Comparison of ENCODE assay signal across 29 cellular contexts in the genomic region with DNA sequence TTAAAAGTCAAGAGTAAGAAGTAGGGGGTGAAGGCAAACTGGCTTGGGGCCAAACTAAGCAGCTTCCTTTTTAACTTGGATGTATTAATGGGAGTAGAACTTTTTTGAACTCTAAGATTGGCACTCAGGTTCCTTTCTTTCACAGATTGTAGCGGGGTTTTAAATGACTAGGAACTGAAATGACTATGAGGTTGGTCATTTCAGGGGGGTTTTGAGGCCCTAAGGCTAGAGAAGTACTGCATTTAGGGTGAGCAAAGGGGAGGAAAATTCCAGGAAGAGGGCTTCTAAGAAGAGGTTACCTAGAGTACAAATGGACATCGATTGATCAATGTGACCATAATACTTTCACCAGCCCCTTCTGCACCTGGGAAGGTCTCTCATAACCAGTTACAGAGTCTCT.
"Had no signal": no experiment of that assay in that cellular context is flagged by ENCODE, and none has a peak within 500 bp of the region (broad histone marks: within the 10 kb centered on the region; RNA-seq: fewer than 3 reads in every experiment).

No MANE protein-coding gene starts in this region.

- FAIRE-seq: bronchial epithelial cell had no signal

- H3K27ac Mint-ChIP-seq: activated CD4-positive, alpha-beta memory T cell treated with anti-CD3 and anti-CD28 coated beads for 36 hours; activated CD4-positive, alpha-beta T cell treated with anti-CD3 and anti-CD28 coated beads, Interleukin-2, amount 10 ng/mL, durations not matched to agents 7 days and 5 days; activated T-helper 1 cell treated with anti-CD3 and anti-CD28 coated beads, Interleukin-12 subunit alpha, Interleukin-12 subunit beta, Interleukin-2, Interleukin-4 antibody, amounts not matched to agents 30 ng/mL and 10 ng/mL and 1 ng/mL, durations not matched to agents 14 hours and 24 hours and 36 hours had no signal

- H3K27me3 ChIP-seq: ascending aorta, body of pancreas had no signal

- H3K4me3 ChIP-seq: ascending aorta, body of pancreas, SK-N-MC had no signal

- H3K27me3 Mint-ChIP-seq: T-cell had no signal

- H3K4me1 ChIP-seq: ascending aorta, body of pancreas had no signal

- H3K9me3 Mint-ChIP-seq: activated CD4-positive, alpha-beta memory T cell treated with anti-CD3 and anti-CD28 coated beads for 36 hours; T-cell had no signal

- H3K36me3 Mint-ChIP-seq: activated CD4-positive, alpha-beta memory T cell treated with anti-CD3 and anti-CD28 coated beads for 36 hours; T-cell had no signal

- H3K27ac ChIP-seq: ascending aorta, body of pancreas, SK-N-MC, VCaP had no signal

- H3K36me3 ChIP-seq: ascending aorta had no signal

- H3K4me3 Mint-ChIP-seq: activated CD4-positive, alpha-beta memory T cell treated with anti-CD3 and anti-CD28 coated beads for 36 hours; activated CD4-positive, alpha-beta T cell treated with anti-CD3 and anti-CD28 coated beads, Interleukin-2, amount 10 ng/mL, durations not matched to agents 7 days and 5 days; activated T-helper 1 cell treated with anti-CD3 and anti-CD28 coated beads, Interleukin-12 subunit alpha, Interleukin-12 subunit beta, Interleukin-2, Interleukin-4 antibody, amounts not matched to agents 30 ng/mL and 10 ng/mL and 1 ng/mL, durations not matched to agents 14 hours and 24 hours and 36 hours; T-cell had no signal

- DNase-seq: activated CD4-positive, alpha-beta memory T cell treated with anti-CD3 and anti-CD28 coated beads for 36 hours; activated CD4-positive, alpha-beta T cell treated with anti-CD3 and anti-CD28 coated beads, Interleukin-2, amount 10 ng/mL, durations not matched to agents 7 days and 5 days; activated CD4-positive, CD25-positive, alpha-beta regulatory T cell; activated CD8-positive, alpha-beta memory T cell treated with anti-CD3 and anti-CD28 coated beads, Interleukin-2, amount 50 U/mL, for 4 hours; activated effector memory CD4-positive, alpha-beta T cell treated with Interleukin-2 at 50 U/mL for 16 hours; activated naive CD4-positive, alpha-beta T cell treated with anti-CD3 and anti-CD28 coated beads, Interleukin-2, amount 50 U/mL, for 16 hours; amniotic stem cell; body of pancreas; central memory CD4-positive, alpha-beta T cell; KG1; NCI-H1092; NCI-H1417; NCI-H1930; NCI-H2171; NCI-H2227 treated with DMSO at 0.1 percent for 48 hours; NCI-H510A; NCI-H69; NK-92 treated with Interleukin-12 subunit alpha and Interleukin-12 subunit beta, amount 100 ng/mL, for 24 hours; OCI-M1; RPMI8226; T-cell; T-helper 2 cell had no signal

- ATAC-seq: body of pancreas, Panc1, Right ventricle myocardium inferior, T-cell had no signal

- H3K9me3 ChIP-seq: ascending aorta, body of pancreas had no signal
